In genomic region chr2:177313162-177313781, GRCh38 we compare ENCODE assay signal across 17 cellular contexts. TPM values are rescaled to one million over a fixed set of nuclear protein-coding genes. Genes with fewer than 3 reads are reported as not detected.
DNase-seq lines count a peak whose midpoint lies in the region; ATAC-seq and TF ChIP-seq lines count a peak whose summit lies in the region.
"Had no signal": no experiment of that assay in that cellular context is flagged by ENCODE, and none has a peak within 500 bp of the region (broad histone marks: within the 10 kb centered on the region; RNA-seq: fewer than 3 reads in every experiment).

No MANE protein-coding gene starts in this region.

- POLR2A ChIA-PET in CD4-positive, alpha-beta T cell (lab: Charles Lee): interaction anchor here (7.0 kb wide), 1 partner anchor 49 kb away, joined by 58 read pairs; the partner anchor contains the start of gene NFE2L2

- peaks cover 44% of the 10 kb centered on the region for H3K4me1 Mint-ChIP-seq in CD4-positive, alpha-beta T cell (ENCODE audit: low read depth)
- no peaks in the 10 kb centered on the region for H3K4me1 Mint-ChIP-seq in glutamatergic neuron (ENCODE audit: low read depth, unreplicated experiment)

- no peak for DNase-seq in CD4-positive, alpha-beta T cell
- peak; percentile 41 for DNase-seq in mammary epithelial cell
- peak; percentile 35 for DNase-seq in osteoblast (ENCODE audit: insufficient read length, low spot score, missing footprints)
- DNase-seq in activated T-cell treated with anti-CD3 and anti-CD28 coated beads, Interleukin-2, amount 50 U/mL, for 48 hours: no peak
- DNase-seq in NCI-H146 (lab: John Stamatoyannopoulos, UW): no peak
- no peak for DNase-seq in glutamatergic neuron
- DNase-seq: activated CD8-positive, alpha-beta T cell treated with anti-CD3 and anti-CD28 coated beads for 36 hours; AML-193; amniotic stem cell; effector CD4-positive, alpha-beta T cell; GOT3; hippocampal formation; midbrain; NCI-H345 had no signal

- CTCF ChIA-PET in CD4-positive, alpha-beta T cell (lab: Charles Lee): interaction anchor here (1.0 kb wide), 1 partner anchor 165 kb away, joined by 3 read pairs; no protein-coding TSS in a partner anchor
- CTCF ChIA-PET in mammary epithelial cell (lab: Charles Lee; ENCODE audit: low non-redundant PET): no interaction called here

- no peak for ATAC-seq in CD4-positive, alpha-beta T cell (ENCODE audit: poor library complexity)
- peak; percentile 45 for ATAC-seq in HG03442 (IDR thresholded peaks at IDR 0.05; ENCODE audit: unreplicated experiment)
- ATAC-seq: activated CD8-positive, alpha-beta T cell treated with anti-CD3 and anti-CD28 coated beads for 36 hours had no signal

- H2AFZ ChIP-seq in mammary epithelial cell (ENCODE audit: low read depth, low read length) (peak overlapping the region; percentile 57), osteoblast (ENCODE audit: low read length) (no peak overlapping the region)

- H3K36me3 ChIP-seq in mammary epithelial cell (ENCODE audit: insufficient read depth, low read length) (no peaks in the 10 kb centered on the region), osteoblast (ENCODE audit: insufficient read depth, low read length) (no peaks in the 10 kb centered on the region)
- H3K36me3 ChIP-seq: neutrophil had no signal

- H3K9me3 Mint-ChIP-seq in CD4-positive, alpha-beta T cell: no peaks in the 10 kb centered on the region
- H3K9me3 Mint-ChIP-seq in glutamatergic neuron (ENCODE audit: unreplicated experiment): no peaks in the 10 kb centered on the region
- H3K9me3 Mint-ChIP-seq: central memory CD8-positive, alpha-beta T cell had no signal

- no TSS peak for BruUV-seq in mammary epithelial cell (replicated peaks; lab: Mats Ljungman, UMichigan)

- no peaks in the 10 kb centered on the region for H3K36me3 Mint-ChIP-seq in CD4-positive, alpha-beta T cell (ENCODE audit: low read depth)
- no peaks in the 10 kb centered on the region for H3K36me3 Mint-ChIP-seq in glutamatergic neuron (ENCODE audit: unreplicated experiment)

- TF ChIP-seq CTCF in CD4-positive, alpha-beta T cell (IDR thresholded peaks at IDR 0.05): no peak
- no peak for TF ChIP-seq CTCF in mammary epithelial cell (conservative IDR thresholded peaks at IDR 0.05 in 1 of 2, IDR thresholded peaks at IDR 0.05 in 1 of 2; ENCODE audit: extremely low read depth in 1 of 2, insufficient read depth in 1 of 2, low read depth in 1 of 2, low read length in 2 of 2)
- TF ChIP-seq CTCF in osteoblast (IDR thresholded peaks at IDR 0.05; ENCODE audit: extremely low read depth, low read depth, low read length): no peak
- TF ChIP-seq CTCF in glutamatergic neuron (IDR thresholded peaks at IDR 0.05; ENCODE audit: partially characterized antibody, unreplicated experiment): no peak

- H3K4me3 Mint-ChIP-seq in CD4-positive, alpha-beta T cell: no peak overlapping the region
- H3K4me3 Mint-ChIP-seq in glutamatergic neuron (ENCODE audit: unreplicated experiment): no peak overlapping the region
- H3K4me3 Mint-ChIP-seq: activated CD8-positive, alpha-beta T cell treated with anti-CD3 and anti-CD28 coated beads for 36 hours; central memory CD8-positive, alpha-beta T cell had no signal

- peaks cover 27% of the 10 kb centered on the region for H3K4me1 ChIP-seq in mammary epithelial cell (ENCODE audit: insufficient read depth, low read length)
- peaks cover 16% of the 10 kb centered on the region for H3K4me1 ChIP-seq in osteoblast (ENCODE audit: insufficient read depth, low read length)

- intact Hi-C loops in CD4-positive, alpha-beta T cell (cut with DNase I, micrococcal nuclease): loop anchor here in 1 of 2 experiments (5.0 kb wide), 1 partner anchor 51 kb away; the partner anchor contains the start of gene NFE2L2
- intact Hi-C loops in mammary epithelial cell (cut with micrococcal nuclease): no loop called here

- H3K4me2 ChIP-seq in mammary epithelial cell (ENCODE audit: insufficient read depth, low read depth, low read length): peak overlapping the region; percentile 10
- no peak overlapping the region for H3K4me2 ChIP-seq in osteoblast (ENCODE audit: insufficient read depth, low read length)

- H3K9ac ChIP-seq in mammary epithelial cell (ENCODE audit: insufficient read depth, low read length): no peak overlapping the region

- H3K79me2 ChIP-seq in mammary epithelial cell (ENCODE audit: insufficient read depth, low read length): no peaks in the 10 kb centered on the region
- H3K79me2 ChIP-seq in osteoblast (ENCODE audit: insufficient read depth, low read length): no peaks in the 10 kb centered on the region

- H3K27ac Mint-ChIP-seq in CD4-positive, alpha-beta T cell: peak overlapping the region; percentile 90
- H3K27ac Mint-ChIP-seq in glutamatergic neuron (ENCODE audit: unreplicated experiment): no peak overlapping the region
- H3K27ac Mint-ChIP-seq: activated CD8-positive, alpha-beta T cell treated with anti-CD3 and anti-CD28 coated beads for 36 hours had no signal

- no peaks in the 10 kb centered on the region for H3K9me3 ChIP-seq in CD4-positive, alpha-beta T cell (ENCODE audit: control insufficient read depth, low read length)
- H3K9me3 ChIP-seq in mammary epithelial cell (replicated peaks; ENCODE audit: insufficient read depth, low read length): no peaks in the 10 kb centered on the region
- no peaks in the 10 kb centered on the region for H3K9me3 ChIP-seq in osteoblast (ENCODE audit: low read depth, low read length)
- H3K9me3 ChIP-seq: neutrophil had no signal

- in situ Hi-C loops in mammary epithelial cell (cut with MboI; ENCODE audit: low sequenced_read_pairs in 2 of 2): no loop called here

- dilution Hi-C loops in mammary epithelial cell (cut with HindIII; ENCODE audit: low sequenced_read_pairs): no loop called here

- no peak overlapping the region for H3K27ac ChIP-seq in CD4-positive, alpha-beta T cell (ENCODE audit: low read depth, low read length)
- H3K27ac ChIP-seq in mammary epithelial cell (ENCODE audit: insufficient read depth, low read depth, low read length): no peak overlapping the region
- H3K27ac ChIP-seq in osteoblast (ENCODE audit: low read depth, low read length): no peak overlapping the region
- H3K27ac ChIP-seq: neutrophil had no signal

- WGBS in mammary epithelial cell (ENCODE audit: low coverage, missing lambda C conversion rate): 43% methylated on average over 2 of the region's 2 CpGs

- H3K27me3 ChIP-seq in CD4-positive, alpha-beta T cell (ENCODE audit: control insufficient read depth, insufficient read depth, low read length): no peaks in the 10 kb centered on the region
- H3K27me3 ChIP-seq in mammary epithelial cell (ENCODE audit: insufficient read depth, low read length) (no peaks in the 10 kb centered on the region), osteoblast (ENCODE audit: insufficient read depth, low read length) (no peaks in the 10 kb centered on the region)
- H3K27me3 ChIP-seq: neutrophil had no signal

- H3K4me3 ChIP-seq in mammary epithelial cell (replicated peaks in 1 of 3; ENCODE audit: insufficient read depth in 1 of 3, low read depth in 2 of 3, low read length in 3 of 3) (no peak overlapping the region), osteoblast (ENCODE audit: insufficient read depth, low read length) (no peak overlapping the region)

- H3K27me3 Mint-ChIP-seq in CD4-positive, alpha-beta T cell: no peaks in the 10 kb centered on the region
- no peaks in the 10 kb centered on the region for H3K27me3 Mint-ChIP-seq in glutamatergic neuron (ENCODE audit: unreplicated experiment)
- H3K27me3 Mint-ChIP-seq: activated CD8-positive, alpha-beta T cell treated with anti-CD3 and anti-CD28 coated beads for 36 hours; central memory CD8-positive, alpha-beta T cell had no signal

- H4K20me1 ChIP-seq in mammary epithelial cell (ENCODE audit: insufficient read depth, low read length): no peaks in the 10 kb centered on the region
- H4K20me1 ChIP-seq in osteoblast (ENCODE audit: insufficient read depth, low read length): no peaks in the 10 kb centered on the region

RNA-seq across cellular contexts. Expression of gene NFE2L2, which starts 48.7 kb away (rescaled TPM):
- total RNA-seq in CD4-positive, alpha-beta T cell: 10 to 100 TPM; 53.3 to 57.8 TPM
- total RNA-seq in mammary epithelial cell (100 to 1,000 TPM in 1 of 2 donors, 10 to 100 TPM in 1; 88.7 to 112 TPM), osteoblast (84.3 and 91.9 TPM in 2 replicates), glutamatergic neuron (ENCODE audit: unreplicated experiment) (51.4 TPM)
- polyA plus RNA-seq in mammary epithelial cell: 107 TPM
- polyA minus RNA-seq in mammary epithelial cell: 116 TPM

Comparison
In these comparisons a context has a peak if more than half of its experiments do, and no peak if none do; other contexts are left out.
1. DNase-seq: peak in mammary epithelial cell (single experiment) and osteoblast (single experiment); none in CD4-positive, alpha-beta T cell (0 of 10), activated T-cell treated with anti-CD3 and anti-CD28 coated beads, Interleukin-2, amount 50 U/mL, for 48 hours (0 of 2), NCI-H146 (single experiment) and glutamatergic neuron (single experiment).